ENCODE assay signal across 24 cellular contexts in genomic region chr16:47480410-47480809, GRCh38.
"Had no signal": no experiment of that assay in that cellular context is flagged by ENCODE, and none has a peak within 500 bp of the region (broad histone marks: within the 10 kb centered on the region; RNA-seq: fewer than 3 reads in every experiment).

No MANE protein-coding gene starts in this region.

- H2AFZ ChIP-seq: PC-9 had no signal

- H3K4me2 ChIP-seq: PC-9 had no signal

- H3K27ac Mint-ChIP-seq: activated CD4-positive, alpha-beta memory T cell treated with anti-CD3 and anti-CD28 coated beads, Interleukin-2, amount 10 ng/mL, durations not matched to agents 7 days and 5 days; activated CD4-positive, alpha-beta T cell treated with anti-CD3 and anti-CD28 coated beads, Interleukin-2, amount 10 ng/mL, durations not matched to agents 7 days and 5 days; activated naive CD4-positive, alpha-beta T cell treated with anti-CD3 and anti-CD28 coated beads for 36 hours; activated naive CD8-positive, alpha-beta T cell; activated T-helper 17 cell treated with anti-CD3 and anti-CD28 coated beads, Interleukin-2, amount 50 U/mL, for 72 hours; T-helper 17 cell had no signal

- H3K4me3 Mint-ChIP-seq: activated CD4-positive, alpha-beta memory T cell treated with anti-CD3 and anti-CD28 coated beads, Interleukin-2, amount 10 ng/mL, durations not matched to agents 7 days and 5 days; activated CD4-positive, alpha-beta T cell treated with anti-CD3 and anti-CD28 coated beads, Interleukin-2, amount 10 ng/mL, durations not matched to agents 7 days and 5 days; activated naive CD4-positive, alpha-beta T cell treated with anti-CD3 and anti-CD28 coated beads for 36 hours; activated naive CD8-positive, alpha-beta T cell; brain; central memory CD8-positive, alpha-beta T cell; T-helper 17 cell had no signal

- DNase-seq: activated CD4-positive, alpha-beta memory T cell treated with anti-CD3 and anti-CD28 coated beads, Interleukin-2, amount 10 ng/mL, durations not matched to agents 7 days and 5 days; activated CD4-positive, alpha-beta T cell treated with anti-CD3 and anti-CD28 coated beads, Interleukin-2, amount 10 ng/mL, durations not matched to agents 7 days and 5 days; activated CD4-positive, CD25-positive, alpha-beta regulatory T cell; activated gamma-delta T cell; activated naive CD4-positive, alpha-beta T cell treated with anti-CD3 and anti-CD28 coated beads for 36 hours; activated T-cell treated with anti-CD3 and anti-CD28 coated beads for 4 hours; activated T-cell treated with anti-CD3 and anti-CD28 coated beads, Interleukin-2, amount 50 U/mL, for 48 hours; amygdala; NCI-H1048; NCI-H146; NCI-H1930; NCI-H2171; NCI-H2227 treated with DMSO at 0.1 percent for 48 hours; NCI-H526; NCI-H82; NK-92 treated with Interleukin-12 subunit alpha and Interleukin-12 subunit beta, amount 100 ng/mL, for 24 hours; PC-9; SHP77 treated with DMSO at 0.1 percent for 48 hours; T-helper 17 cell; T-helper 9 cell had no signal

- H3K27ac ChIP-seq: PC-9 had no signal

- H3K4me3 ChIP-seq: PC-9 had no signal

- ATAC-seq: activated T-helper 17 cell treated with anti-CD3 and anti-CD28 coated beads, Interleukin-2, amount 50 U/mL, for 72 hours; T-helper 17 cell had no signal

- H3K4me1 Mint-ChIP-seq: activated CD4-positive, alpha-beta memory T cell treated with anti-CD3 and anti-CD28 coated beads, Interleukin-2, amount 10 ng/mL, durations not matched to agents 7 days and 5 days had no signal

- H3K27me3 Mint-ChIP-seq: activated CD4-positive, alpha-beta memory T cell treated with anti-CD3 and anti-CD28 coated beads, Interleukin-2, amount 10 ng/mL, durations not matched to agents 7 days and 5 days; activated CD4-positive, alpha-beta T cell treated with anti-CD3 and anti-CD28 coated beads, Interleukin-2, amount 10 ng/mL, durations not matched to agents 7 days and 5 days; activated naive CD8-positive, alpha-beta T cell; activated T-helper 17 cell treated with anti-CD3 and anti-CD28 coated beads, Interleukin-2, amount 50 U/mL, for 72 hours; brain; central memory CD8-positive, alpha-beta T cell; T-helper 17 cell had no signal

- H3K9me3 Mint-ChIP-seq: activated CD4-positive, alpha-beta memory T cell treated with anti-CD3 and anti-CD28 coated beads, Interleukin-2, amount 10 ng/mL, durations not matched to agents 7 days and 5 days; activated CD4-positive, alpha-beta T cell treated with anti-CD3 and anti-CD28 coated beads, Interleukin-2, amount 10 ng/mL, durations not matched to agents 7 days and 5 days; activated naive CD4-positive, alpha-beta T cell treated with anti-CD3 and anti-CD28 coated beads for 36 hours; activated T-helper 17 cell treated with anti-CD3 and anti-CD28 coated beads, Interleukin-2, amount 50 U/mL, for 72 hours; central memory CD8-positive, alpha-beta T cell had no signal
